Comparison of ENCODE assay signal across 2 cellular contexts in the genomic region with DNA sequence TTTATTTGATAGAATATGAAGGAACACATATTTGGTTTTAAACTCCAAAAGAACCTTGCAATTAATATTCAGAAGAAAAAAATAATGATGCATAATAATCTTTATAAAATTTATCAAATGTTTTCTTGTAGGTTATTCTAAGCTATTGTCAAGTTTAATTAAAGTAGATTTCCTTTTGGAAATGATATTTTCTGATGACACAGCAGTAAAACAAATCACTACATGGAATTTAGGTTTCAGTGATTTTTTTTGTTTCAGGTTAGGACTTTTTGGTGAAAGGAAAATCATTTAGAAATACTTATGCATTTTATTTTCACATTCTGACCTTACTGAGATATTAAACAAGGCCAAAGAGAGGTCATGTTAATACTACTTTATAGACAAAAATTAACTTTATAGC.
TF ChIP-seq lines count a peak whose summit lies in the region.

No MANE protein-coding gene starts in this region.

TF ChIP-seq in A549, 52 proteins besides CTCF, POLR2A, EP300 and RAD21 (continued from another document):
- TF ChIP-seq, protein P1, sequence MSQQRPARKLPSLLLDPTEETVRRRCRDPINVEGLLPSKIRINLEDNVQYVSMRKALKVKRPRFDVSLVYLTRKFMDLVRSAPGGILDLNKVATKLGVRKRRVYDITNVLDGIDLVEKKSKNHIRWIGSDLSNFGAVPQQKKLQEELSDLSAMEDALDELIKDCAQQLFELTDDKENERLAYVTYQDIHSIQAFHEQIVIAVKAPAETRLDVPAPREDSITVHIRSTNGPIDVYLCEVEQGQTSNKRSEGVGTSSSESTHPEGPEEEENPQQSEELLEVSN (IDR thresholded peaks at IDR 0.05; ENCODE audit: borderline replicate concordance, low read depth): no peak
- TF ChIP-seq NR3C1 (IDR thresholded peaks at IDR 0.05) (no peak), MAFK (IDR thresholded peaks at IDR 0.05; ENCODE audit: partially characterized antibody) (peak; percentile 84), SREBF2 (IDR thresholded peaks at IDR 0.05) (no peak), HDAC2 (IDR thresholded peaks at IDR 0.05) (no peak), ZSCAN20 (CRISPR knock-in tag; IDR thresholded peaks at IDR 0.05) (no peak), RCOR1 (IDR thresholded peaks at IDR 0.05; ENCODE audit: low read depth, low read length) (no peak)
TF ChIP-seq in A549: peak in this region for 1.

TF ChIP-seq in K562, 482 proteins besides CTCF, POLR2A, EP300 and RAD21 (continued from another document):
- TF ChIP-seq, protein P2, sequence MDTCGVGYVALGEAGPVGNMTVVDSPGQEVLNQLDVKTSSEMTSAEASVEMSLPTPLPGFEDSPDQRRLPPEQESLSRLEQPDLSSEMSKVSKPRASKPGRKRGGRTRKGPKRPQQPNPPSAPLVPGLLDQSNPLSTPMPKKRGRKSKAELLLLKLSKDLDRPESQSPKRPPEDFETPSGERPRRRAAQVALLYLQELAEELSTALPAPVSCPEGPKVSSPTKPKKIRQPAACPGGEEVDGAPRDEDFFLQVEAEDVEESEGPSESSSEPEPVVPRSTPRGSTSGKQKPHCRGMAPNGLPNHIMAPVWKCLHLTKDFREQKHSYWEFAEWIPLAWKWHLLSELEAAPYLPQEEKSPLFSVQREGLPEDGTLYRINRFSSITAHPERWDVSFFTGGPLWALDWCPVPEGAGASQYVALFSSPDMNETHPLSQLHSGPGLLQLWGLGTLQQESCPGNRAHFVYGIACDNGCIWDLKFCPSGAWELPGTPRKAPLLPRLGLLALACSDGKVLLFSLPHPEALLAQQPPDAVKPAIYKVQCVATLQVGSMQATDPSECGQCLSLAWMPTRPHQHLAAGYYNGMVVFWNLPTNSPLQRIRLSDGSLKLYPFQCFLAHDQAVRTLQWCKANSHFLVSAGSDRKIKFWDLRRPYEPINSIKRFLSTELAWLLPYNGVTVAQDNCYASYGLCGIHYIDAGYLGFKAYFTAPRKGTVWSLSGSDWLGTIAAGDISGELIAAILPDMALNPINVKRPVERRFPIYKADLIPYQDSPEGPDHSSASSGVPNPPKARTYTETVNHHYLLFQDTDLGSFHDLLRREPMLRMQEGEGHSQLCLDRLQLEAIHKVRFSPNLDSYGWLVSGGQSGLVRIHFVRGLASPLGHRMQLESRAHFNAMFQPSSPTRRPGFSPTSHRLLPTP (IDR thresholded peaks at IDR 0.05; ENCODE audit: borderline replicate concordance, extremely low read depth, insufficient read length): no peak
- TF ChIP-seq SMARCC2 (IDR thresholded peaks at IDR 0.05; ENCODE audit: low read depth) (no peak), MAFF (IDR thresholded peaks at IDR 0.05; ENCODE audit: low read length) (peak; percentile 22; the same call in 1 of the 2 replicates), ZFP1 (CRISPR knock-in tag; IDR thresholded peaks at IDR 0.05) (no peak), MAFK (IDR thresholded peaks at IDR 0.05; ENCODE audit: low read length) (peak; percentile 38; the same call in 1 of the 2 replicates), SMARCE1 (IDR thresholded peaks at IDR 0.05) (no peak), ZNF316 (IDR thresholded peaks at IDR 0.05) (peak; percentile 61; the same call in 1 of the 2 replicates), FUS (optimal IDR thresholded peaks at IDR 0.05; ENCODE audit: low read depth, low read length) (no peak), PHTF2 (CRISPR knock-in tag; IDR thresholded peaks at IDR 0.05) (no peak), MAFG (tag; conservative IDR thresholded peaks at IDR 0.05) (peak; percentile 34; the same call in 1 of the 2 replicates), C11orf30 (IDR thresholded peaks at IDR 0.05; ENCODE audit: low read depth) (peak; percentile 27; the same call in 1 of the 2 replicates), ZNF282 (CRISPR knock-in tag; IDR thresholded peaks at IDR 0.05) (no peak)
- TF ChIP-seq, protein P3, sequence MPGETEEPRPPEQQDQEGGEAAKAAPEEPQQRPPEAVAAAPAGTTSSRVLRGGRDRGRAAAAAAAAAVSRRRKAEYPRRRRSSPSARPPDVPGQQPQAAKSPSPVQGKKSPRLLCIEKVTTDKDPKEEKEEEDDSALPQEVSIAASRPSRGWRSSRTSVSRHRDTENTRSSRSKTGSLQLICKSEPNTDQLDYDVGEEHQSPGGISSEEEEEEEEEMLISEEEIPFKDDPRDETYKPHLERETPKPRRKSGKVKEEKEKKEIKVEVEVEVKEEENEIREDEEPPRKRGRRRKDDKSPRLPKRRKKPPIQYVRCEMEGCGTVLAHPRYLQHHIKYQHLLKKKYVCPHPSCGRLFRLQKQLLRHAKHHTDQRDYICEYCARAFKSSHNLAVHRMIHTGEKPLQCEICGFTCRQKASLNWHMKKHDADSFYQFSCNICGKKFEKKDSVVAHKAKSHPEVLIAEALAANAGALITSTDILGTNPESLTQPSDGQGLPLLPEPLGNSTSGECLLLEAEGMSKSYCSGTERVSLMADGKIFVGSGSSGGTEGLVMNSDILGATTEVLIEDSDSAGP (CRISPR knock-in tag; IDR thresholded peaks at IDR 0.05): no peak
